Comparison of ENCODE assay signal across 10 cellular contexts in the genomic region with DNA sequence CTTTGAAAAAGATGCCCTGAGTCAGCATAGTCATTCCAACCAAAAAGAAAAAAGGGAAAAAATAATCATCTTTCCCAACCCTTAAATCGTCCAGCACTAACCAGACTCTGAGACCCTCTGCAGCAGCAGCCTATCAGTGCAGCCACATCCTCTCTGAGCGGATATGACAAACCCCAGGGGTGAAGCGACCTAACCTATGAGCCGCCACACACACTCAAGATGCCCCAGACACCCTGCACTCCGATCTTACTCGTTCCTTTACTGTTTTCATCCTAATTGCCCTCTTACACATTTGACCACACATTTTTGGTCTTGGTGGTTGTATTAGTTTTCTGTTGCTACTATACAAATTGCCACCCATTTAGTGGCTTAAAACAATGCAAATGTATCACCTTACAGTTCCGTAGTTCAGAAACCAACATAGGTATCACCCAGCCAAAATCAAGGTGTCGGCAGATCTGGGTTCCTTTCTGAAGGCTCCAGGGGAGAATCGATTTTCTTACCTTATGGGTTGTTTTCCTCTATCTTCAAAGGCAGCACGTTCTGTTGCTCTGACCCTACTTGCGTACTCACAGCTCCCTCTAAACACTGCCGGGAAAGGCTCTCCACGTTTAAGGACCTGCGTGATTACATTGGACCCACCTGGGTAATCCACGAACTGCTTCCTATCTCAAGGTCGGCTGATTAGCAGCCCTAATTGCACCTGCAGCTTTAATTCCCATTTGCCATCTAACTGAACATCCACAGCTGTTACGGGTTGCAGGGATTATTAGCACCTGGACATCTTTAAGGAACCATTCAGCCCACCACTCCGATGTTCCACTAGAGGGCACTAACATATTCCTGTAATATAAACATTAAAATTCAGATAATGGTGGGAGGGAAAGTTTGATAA. TPM values are rescaled to one million over a fixed set of nuclear protein-coding genes. Genes with fewer than 3 reads are reported as not detected.
DNase-seq lines count a peak whose midpoint lies in the region; ATAC-seq and TF ChIP-seq lines count a peak whose summit lies in the region.
"Had no signal": no experiment of that assay in that cellular context is flagged by ENCODE, and none has a peak within 500 bp of the region (broad histone marks: within the 10 kb centered on the region; RNA-seq: fewer than 3 reads in every experiment).

No MANE protein-coding gene starts in this region.

- DNase-seq in AG20443 (ENCODE audit: low spot score) (peak; percentile 30), GM12864 (ENCODE audit: low read depth) (no peak), body of pancreas (peak; percentile 52 to 75 (median 64)), myocyte (ENCODE audit: low read depth) (peak; percentile 37), HCEC 1CT (no peak)

- no peak overlapping the region for H3K4me3 ChIP-seq in GM12864 (ENCODE audit: low read depth, low read length)
- no peak overlapping the region for H3K4me3 ChIP-seq in OCI-LY1 (ENCODE audit: low read depth, low read length, poor library complexity, severe bottlenecking)
- H3K4me3 ChIP-seq in body of pancreas = no peak overlapping the region

- WGBS in body of pancreas, 2 donors = 20 to 23% methylated on average over 18 of the region's 18 CpGs

- H3K27me3 ChIP-seq in OCI-LY1 (ENCODE audit: insufficient read depth, low read length) (no peaks in the 10 kb centered on the region; the same call in 1 of the 2 replicates), body of pancreas (no peaks in the 10 kb centered on the region)

- no peaks in the 10 kb centered on the region for H3K4me1 ChIP-seq in OCI-LY1 (ENCODE audit: insufficient read depth, low read length, severe bottlenecking)
- peaks cover 56% of the 10 kb centered on the region for H3K4me1 ChIP-seq in body of pancreas

- no peaks in the 10 kb centered on the region for H3K79me2 ChIP-seq in OCI-LY1 (ENCODE audit: insufficient read depth, low read length)

- no peaks in the 10 kb centered on the region for H4K20me1 ChIP-seq in OCI-LY1 (ENCODE audit: insufficient read depth, low read length)

- H3F3A ChIP-seq in OCI-LY1 (ENCODE audit: insufficient read depth, low read length) = no peaks in the 10 kb centered on the region

- no peaks in the 10 kb centered on the region for H3K36me3 ChIP-seq in OCI-LY1 (ENCODE audit: insufficient read depth, low read length)
- H3K36me3 ChIP-seq in body of pancreas (replicated peaks in 1 of 2; ENCODE audit: insufficient read depth in 1 of 2, low read depth in 2 of 2) = no peaks in the 10 kb centered on the region
- H3K36me3 ChIP-seq: neutrophil had no signal

- intact Hi-C loops in body of pancreas (cut with DNase I) = no loop called here

- H3K9me3 ChIP-seq in OCI-LY1 (ENCODE audit: low read length) = no peaks in the 10 kb centered on the region
- H3K9me3 ChIP-seq in body of pancreas = no peaks in the 10 kb centered on the region
- H3K9me3 ChIP-seq: neutrophil had no signal

- H2AFZ ChIP-seq in OCI-LY1 (ENCODE audit: low read length) = no peak overlapping the region

- ATAC-seq in body of pancreas (peak; percentile 72), HG03439 (IDR thresholded peaks at IDR 0.05; ENCODE audit: unreplicated experiment) (no peak), HG03039 (IDR thresholded peaks at IDR 0.05; ENCODE audit: unreplicated experiment) (no peak)

- H3K4me2 ChIP-seq in OCI-LY1 (ENCODE audit: low read length) = peak overlapping the region; percentile 20; the same call in 1 of the 2 replicates

- TF ChIP-seq POLR2A in body of pancreas (IDR thresholded peaks at IDR 0.05) = peak in 2 of 3 donors; percentile 40 to 61

- no peak overlapping the region for H3K9ac ChIP-seq in OCI-LY1 (ENCODE audit: low read length)

- H3K27ac ChIP-seq in OCI-LY1 (ENCODE audit: low read depth, low read length, poor library complexity, severe bottlenecking) = no peak overlapping the region
- peak overlapping the region; percentile 65 to 84 (median 79) for H3K27ac ChIP-seq in body of pancreas
- H3K27ac ChIP-seq: neutrophil had no signal

- TF ChIP-seq CTCF in GM12864 (IDR thresholded peaks at IDR 0.05; ENCODE audit: low read depth, low read length, missing control alignments) (peak; percentile 52), OCI-LY1 (IDR thresholded peaks at IDR 0.05; ENCODE audit: low read length) (peak; percentile 92), body of pancreas (IDR thresholded peaks at IDR 0.05) (peak; percentile 58 to 82 (median 76))

- H3K9me2 ChIP-seq in OCI-LY1 (ENCODE audit: low read depth, low read length) = no peaks in the 10 kb centered on the region

RNA-seq across cellular contexts. Expression of gene PRSS1, which starts 37.3 kb away (rescaled TPM):
- total RNA-seq in body of pancreas = over 10,000 TPM; 29,602 to 44,177 TPM
- total RNA-seq in myocyte = not detected in 2 replicates
- not detected for polyA plus RNA-seq in myocyte (2012)
- total RNA-seq: NCI-H460 had no signal

RNA-seq across cellular contexts. Expression of gene PRSS2, which starts 58.8 kb away (rescaled TPM):
- total RNA-seq in body of pancreas = over 10,000 TPM; 15,993 to 74,693 TPM
- total RNA-seq in myocyte = not detected in 2 replicates
- polyA plus RNA-seq in myocyte (2012) = not detected
- total RNA-seq: NCI-H460 had no signal

Comparison
In these comparisons a context has a peak if more than half of its experiments do, and no peak if none do; other contexts are left out.
1. DNase-seq: peak in AG20443 (single experiment), body of pancreas (4 of 4) and myocyte (single experiment); none in GM12864 (single experiment) and HCEC 1CT (single experiment).
2. RNA of gene PRSS1, which starts 37.3 kb away (total RNA-seq): 29,602 to 44,177 TPM in body of pancreas; not detected in myocyte; every median in the first group is over 1,000 times any median in the second.
3. RNA of gene PRSS2, which starts 58.8 kb away (total RNA-seq): 15,993 to 74,693 TPM in body of pancreas; not detected in myocyte; every median in the first group is over 1,000 times any median in the second.
4. Peak in every context shown above with its lines, with median percentiles within 50 percentile points of each other: CTCF ChIP-seq.